In the genomic region with DNA sequence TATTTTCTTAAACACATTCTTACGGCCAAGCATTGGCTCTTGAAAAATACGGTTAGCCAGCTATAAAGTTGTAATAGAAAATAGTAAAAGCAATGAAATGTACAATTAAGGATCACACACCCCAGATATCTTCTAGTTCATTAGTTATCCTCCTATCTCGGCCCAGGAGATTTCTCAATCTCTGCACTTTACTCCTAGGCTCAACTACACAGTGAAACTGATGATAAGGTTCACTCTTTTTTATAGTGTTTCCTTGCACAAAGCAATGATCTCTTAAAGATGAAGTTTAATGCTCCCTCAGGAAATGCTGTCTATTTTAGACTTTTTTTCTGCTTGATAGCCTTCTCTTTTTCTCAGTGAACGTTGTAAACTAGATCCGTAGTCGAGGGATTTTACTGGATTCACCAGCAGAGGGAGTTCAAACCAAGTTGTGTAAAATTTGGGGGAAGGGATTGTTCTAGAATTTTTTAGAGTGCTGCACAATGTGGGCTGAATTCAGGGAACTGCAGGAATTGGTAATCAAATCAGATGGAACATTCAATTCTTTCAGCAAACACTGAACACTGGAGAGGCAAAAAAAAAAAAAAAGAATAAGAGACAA, we compare ENCODE assay signal across 1 cellular context.
TF ChIP-seq lines count a peak whose summit lies in the region.

No MANE protein-coding gene starts in this region.

TF ChIP-seq in K562, 482 proteins besides CTCF, POLR2A, EP300 and RAD21 (continued from another document):
- TF ChIP-seq, protein P1, sequence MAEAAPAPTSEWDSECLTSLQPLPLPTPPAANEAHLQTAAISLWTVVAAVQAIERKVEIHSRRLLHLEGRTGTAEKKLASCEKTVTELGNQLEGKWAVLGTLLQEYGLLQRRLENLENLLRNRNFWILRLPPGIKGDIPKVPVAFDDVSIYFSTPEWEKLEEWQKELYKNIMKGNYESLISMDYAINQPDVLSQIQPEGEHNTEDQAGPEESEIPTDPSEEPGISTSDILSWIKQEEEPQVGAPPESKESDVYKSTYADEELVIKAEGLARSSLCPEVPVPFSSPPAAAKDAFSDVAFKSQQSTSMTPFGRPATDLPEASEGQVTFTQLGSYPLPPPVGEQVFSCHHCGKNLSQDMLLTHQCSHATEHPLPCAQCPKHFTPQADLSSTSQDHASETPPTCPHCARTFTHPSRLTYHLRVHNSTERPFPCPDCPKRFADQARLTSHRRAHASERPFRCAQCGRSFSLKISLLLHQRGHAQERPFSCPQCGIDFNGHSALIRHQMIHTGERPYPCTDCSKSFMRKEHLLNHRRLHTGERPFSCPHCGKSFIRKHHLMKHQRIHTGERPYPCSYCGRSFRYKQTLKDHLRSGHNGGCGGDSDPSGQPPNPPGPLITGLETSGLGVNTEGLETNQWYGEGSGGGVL (CRISPR knock-in tag; IDR thresholded peaks at IDR 0.05), result no peak
- no peak for TF ChIP-seq PML (IDR thresholded peaks at IDR 0.05; ENCODE audit: low read length)
- no peak for TF ChIP-seq POLR2G (IDR thresholded peaks at IDR 0.05; ENCODE audit: low read depth, low read length)
- no peak for TF ChIP-seq RBM14 (IDR thresholded peaks at IDR 0.05; ENCODE audit: borderline replicate concordance, insufficient read depth, low read depth, low read length)
- no peak for TF ChIP-seq ZNF239 (CRISPR knock-in tag; IDR thresholded peaks at IDR 0.05)
- no peak for TF ChIP-seq TBL1XR1 (IDR thresholded peaks at IDR 0.05; ENCODE audit: low read length in 2 of 2)
- TF ChIP-seq NR1H2 (CRISPR knock-in tag; IDR thresholded peaks at IDR 0.05), result no peak
